Comparison of ENCODE assay signal across 38 cellular contexts in the genomic region with DNA sequence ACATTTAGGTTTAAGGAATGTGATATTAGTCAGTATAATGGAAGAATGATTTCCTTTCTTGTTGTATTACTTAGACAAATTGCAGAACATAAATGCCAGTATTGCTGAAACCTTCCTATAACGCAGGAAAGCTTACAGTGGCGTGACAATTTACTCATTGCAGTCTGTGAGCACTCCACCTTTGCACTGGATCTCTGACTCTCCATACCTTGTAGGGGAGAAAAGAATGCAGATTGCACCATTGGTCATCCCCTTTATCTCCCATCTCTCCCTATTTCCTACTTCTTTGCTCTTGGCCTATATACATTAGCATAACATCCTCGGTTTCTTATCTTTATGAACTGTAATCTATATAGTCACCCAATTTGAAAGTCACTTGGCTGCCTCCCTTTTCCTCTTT. TPM values are rescaled to one million over a fixed set of nuclear protein-coding genes. Genes with fewer than 3 reads are reported as not detected.
DNase-seq lines count a peak whose midpoint lies in the region; ATAC-seq and TF ChIP-seq lines count a peak whose summit lies in the region.
"Had no signal": no experiment of that assay in that cellular context is flagged by ENCODE, and none has a peak within 500 bp of the region (broad histone marks: within the 10 kb centered on the region; RNA-seq: fewer than 3 reads in every experiment).

No MANE protein-coding gene starts in this region.

- H3K4me3 ChIP-seq in Caco-2 (ENCODE audit: low read depth, low read length): no peak overlapping the region
- H3K4me3 ChIP-seq in PC-9: no peak overlapping the region
- H3K4me3 ChIP-seq in hepatocyte: no peak overlapping the region
- no peak overlapping the region for H3K4me3 ChIP-seq in trophoblast cell (ENCODE audit: low read depth, low read length)
- H3K4me3 ChIP-seq: A549; BLaER1; BLaER1 treated with 17β-estradiol and CSF1 and Interleukin-3, amounts not matched to agents 10 nM and 100 nM had no signal

- in situ Hi-C loops in GM13976 (cut with MboI; ENCODE audit: low sequenced_read_pairs, unreplicated experiment): no loop called here

- BruUV-seq in Caco-2 (replicated peaks; lab: Mats Ljungman, UMichigan) (no TSS peak), PC-9 (replicated peaks; lab: Mats Ljungman, UMichigan) (no TSS peak)

- H3K27me3 ChIP-seq in Caco-2 (replicated peaks; ENCODE audit: control insufficient read depth, insufficient read depth, low read length) (no peaks in the 10 kb centered on the region), PC-9 (ENCODE audit: insufficient read depth, low read depth) (no peaks in the 10 kb centered on the region), hepatocyte (no peaks in the 10 kb centered on the region), trophoblast cell (ENCODE audit: insufficient read depth, low read length) (no peaks in the 10 kb centered on the region)
- H3K27me3 ChIP-seq: BLaER1; BLaER1 treated with 17β-estradiol and CSF1 and Interleukin-3, amounts not matched to agents 10 nM and 100 nM had no signal

- H3F3A ChIP-seq in PC-9 (ENCODE audit: insufficient read depth, low read depth): no peaks in the 10 kb centered on the region

- CTCF ChIA-PET in Caco-2 (lab: Charles Lee) (no interaction called here), PC-9 (lab: Charles Lee) (no interaction called here)

- no peaks in the 10 kb centered on the region for H3K79me1 ChIP-seq in trophoblast cell (ENCODE audit: low read length)

- ATAC-seq in HG03457 (IDR thresholded peaks at IDR 0.05; ENCODE audit: unreplicated experiment): no peak
- ATAC-seq: A549; CD8-positive, alpha-beta T cell had no signal

- H3K4me2 ChIP-seq in PC-9 (peak overlapping the region; percentile 30; the same call in 1 of the 2 replicates), hepatocyte (no peak overlapping the region), trophoblast cell (ENCODE audit: low read length) (no peak overlapping the region)
- H3K4me2 ChIP-seq: A549; BLaER1; BLaER1 treated with 17β-estradiol and CSF1 and Interleukin-3, amounts not matched to agents 10 nM and 100 nM had no signal

- POLR2A ChIA-PET in Caco-2 (lab: Charles Lee) (no interaction called here), PC-9 (lab: Charles Lee; ENCODE audit: unreplicated experiment) (no interaction called here)

- H2AFZ ChIP-seq in PC-9 (peak overlapping the region; percentile 29; the same call in 1 of the 2 replicates), hepatocyte (no peak overlapping the region), trophoblast cell (ENCODE audit: insufficient read depth, low read length, poor library complexity) (no peak overlapping the region)

- no peak overlapping the region for H3K27ac Mint-ChIP-seq in Caco-2 (ENCODE audit: unreplicated experiment)
- H3K27ac Mint-ChIP-seq: B cell; CD14-positive monocyte; CD4-positive, alpha-beta memory T cell; CD4-positive, alpha-beta T cell; CD4-positive, CD25-positive, alpha-beta regulatory T cell; CD8-positive, alpha-beta memory T cell; CD8-positive, alpha-beta T cell had no signal

- H4K8ac ChIP-seq in trophoblast cell (ENCODE audit: low read depth, low read length): no peak overlapping the region

- no peaks in the 10 kb centered on the region for H3K9me2 ChIP-seq in PC-9 (ENCODE audit: insufficient read depth)
- H3K9me2 ChIP-seq in hepatocyte (replicated peaks; ENCODE audit: insufficient read depth): no peaks in the 10 kb centered on the region

- no peaks in the 10 kb centered on the region for H3K36me3 Mint-ChIP-seq in Caco-2 (ENCODE audit: insufficient read depth, unreplicated experiment)
- H3K36me3 Mint-ChIP-seq: CD14-positive monocyte; CD4-positive, alpha-beta memory T cell; CD4-positive, CD25-positive, alpha-beta regulatory T cell; CD8-positive, alpha-beta memory T cell; CD8-positive, alpha-beta T cell had no signal

- H3K14ac ChIP-seq in trophoblast cell (ENCODE audit: low read length): no peak overlapping the region

- no peak overlapping the region for H3K4me3 Mint-ChIP-seq in Caco-2 (ENCODE audit: unreplicated experiment)
- H3K4me3 Mint-ChIP-seq: B cell; CD14-positive monocyte; CD4-positive, alpha-beta memory T cell; CD4-positive, alpha-beta T cell; CD4-positive, CD25-positive, alpha-beta regulatory T cell; CD8-positive, alpha-beta memory T cell; CD8-positive, alpha-beta T cell had no signal

- H3K9ac ChIP-seq in trophoblast cell (ENCODE audit: low read length): no peak overlapping the region
- H3K9ac ChIP-seq: BLaER1; BLaER1 treated with 17β-estradiol and CSF1 and Interleukin-3, amounts not matched to agents 10 nM and 100 nM had no signal

- no peak overlapping the region for H4K12ac ChIP-seq in trophoblast cell (ENCODE audit: low read depth, low read length)

- H4K91ac ChIP-seq in trophoblast cell (ENCODE audit: low read depth, low read length): no peak overlapping the region

- H3K36me3 ChIP-seq in Caco-2 (ENCODE audit: control insufficient read depth, insufficient read depth, low read length) (no peaks in the 10 kb centered on the region), PC-9 (ENCODE audit: low read depth) (no peaks in the 10 kb centered on the region), hepatocyte (replicated peaks; ENCODE audit: insufficient read depth, low read depth) (no peaks in the 10 kb centered on the region), trophoblast cell (ENCODE audit: control insufficient read depth in 1 of 2, insufficient read depth in 2 of 2, low read length in 2 of 2) (no peaks in the 10 kb centered on the region)
- H3K36me3 ChIP-seq: BE2C; BLaER1; BLaER1 treated with 17β-estradiol and CSF1 and Interleukin-3, amounts not matched to agents 10 nM and 100 nM had no signal

- no peak overlapping the region for H2AK5ac ChIP-seq in trophoblast cell (ENCODE audit: low read length)

- H3K4me1 Mint-ChIP-seq in Caco-2 (ENCODE audit: low read depth, unreplicated experiment): peaks cover 19% of the 10 kb centered on the region
- H3K4me1 Mint-ChIP-seq: B cell; CD14-positive monocyte; CD4-positive, alpha-beta memory T cell; CD4-positive, CD25-positive, alpha-beta regulatory T cell; CD8-positive, alpha-beta memory T cell had no signal

- intact Hi-C loops in Caco-2 (cut with micrococcal nuclease; ENCODE audit: unreplicated experiment): loop anchor here (2.0 to 5.0 kb wide), 2 partner anchors 18 to 45 kb away; no protein-coding TSS in a partner anchor
- intact Hi-C loops in PC-9 (cut with micrococcal nuclease; ENCODE audit: unreplicated experiment): no loop called here

- H2BK5ac ChIP-seq in trophoblast cell (ENCODE audit: low read depth, low read length, poor library complexity): no peak overlapping the region

- no peak for TF ChIP-seq CTCF in Caco-2 (IDR thresholded peaks at IDR 0.05; ENCODE audit: insufficient read depth in 1 of 2, low read depth in 1 of 2, low read length in 1 of 2, severe bottlenecking in 1 of 2, unreplicated experiment in 1 of 2)
- TF ChIP-seq CTCF in PC-9 (conservative IDR thresholded peaks at IDR 0.05): no peak
- TF ChIP-seq CTCF in hepatocyte (IDR thresholded peaks at IDR 0.05; ENCODE audit: poor library complexity): no peak
- TF ChIP-seq CTCF in GM13976 (IDR thresholded peaks at IDR 0.05; ENCODE audit: borderline replicate concordance, control extremely low read depth, extremely low read depth, insufficient read depth, missing control alignments): no peak

- peak; percentile 18 to 51 for DNase-seq in Caco-2
- DNase-seq in PC-9: peak in 1 of 2 experiments; percentile 55
- DNase-seq in hepatocyte (ENCODE audit: low spot score): peak; percentile 32
- DNase-seq in trophoblast cell: peak; percentile 80 to 91
- no peak for DNase-seq in SW 1271 (lab: John Stamatoyannopoulos, UW)
- no peak for DNase-seq in inferior parietal cortex (ENCODE audit: extremely low spot score)
- no peak for DNase-seq in GM13976 (ENCODE audit: low spot score)
- DNase-seq: 8988T; ACHN; AML-193; BE2C; C1 segment of cervical spinal cord; Calu3; CD4-positive, alpha-beta memory T cell; CD4-positive, alpha-beta T cell; CD4-positive, CD25-positive, alpha-beta regulatory T cell; CD8-positive, alpha-beta memory T cell; CD8-positive, alpha-beta T cell; COR-L47; DMS 273 treated with DMSO at 0.1 percent for 48 hours; DMS153; DMS53; DMS79; DMS79 treated with DMSO at 0.1 percent for 48 hours; DND-41; EL had no signal

- H3K4me1 ChIP-seq in Caco-2: peaks cover 13% of the 10 kb centered on the region; the same call in 1 of the 2 replicates
- peaks cover 17% of the 10 kb centered on the region for H3K4me1 ChIP-seq in PC-9 (replicated peaks; ENCODE audit: insufficient read depth)
- H3K4me1 ChIP-seq in hepatocyte (ENCODE audit: insufficient read depth): no peaks in the 10 kb centered on the region
- H3K4me1 ChIP-seq in trophoblast cell (ENCODE audit: control insufficient read depth in 1 of 2, insufficient read depth in 2 of 2, low read length in 2 of 2): peaks cover 0 to 1% of the 10 kb centered on the region in 2 experiments
- H3K4me1 ChIP-seq: A549; BE2C; BLaER1; BLaER1 treated with 17β-estradiol and CSF1 and Interleukin-3, amounts not matched to agents 10 nM and 100 nM had no signal

- no peak overlapping the region for H2BK12ac ChIP-seq in trophoblast cell (ENCODE audit: low read length)

- no peak overlapping the region for H3K4ac ChIP-seq in trophoblast cell (ENCODE audit: low read depth, low read length)

- H3K79me2 ChIP-seq in PC-9 (ENCODE audit: low read depth) (no peaks in the 10 kb centered on the region), hepatocyte (no peaks in the 10 kb centered on the region), trophoblast cell (ENCODE audit: control insufficient read depth, insufficient read depth, low read length, poor library complexity) (no peaks in the 10 kb centered on the region)

- H3K9me3 Mint-ChIP-seq in Caco-2 (ENCODE audit: unreplicated experiment): no peaks in the 10 kb centered on the region
- H3K9me3 Mint-ChIP-seq: CD4-positive, alpha-beta memory T cell; CD4-positive, alpha-beta T cell; CD8-positive, alpha-beta T cell had no signal

- H2BK120ac ChIP-seq in trophoblast cell (ENCODE audit: insufficient read depth, low read length, poor library complexity): no peak overlapping the region

- 49% methylated on average over 3 of the region's 3 CpGs for WGBS in hepatocyte (ENCODE audit: low lambda C conversion rate, missing lambda C conversion rate)
- no CpG with 5 or more reads among the region's 3 CpGs for WGBS in trophoblast cell (ENCODE audit: extremely low coverage, insufficient coverage, insufficient read length)

- peak overlapping the region; percentile 32; the same call in 1 of the 2 replicates for H3K27ac ChIP-seq in PC-9
- H3K27ac ChIP-seq in hepatocyte: peak overlapping the region; percentile 56
- H3K27ac ChIP-seq in trophoblast cell (ENCODE audit: low read depth, low read length): no peak overlapping the region
- H3K27ac ChIP-seq: 22Rv1; A549; BLaER1; BLaER1 treated with 17β-estradiol and CSF1 and Interleukin-3, amounts not matched to agents 10 nM and 100 nM; C4-2B had no signal

- H3K9me3 ChIP-seq in Caco-2: no peaks in the 10 kb centered on the region
- no peaks in the 10 kb centered on the region; the same call in 1 of the 2 replicates for H3K9me3 ChIP-seq in PC-9 (ENCODE audit: insufficient read depth, low read depth)
- H3K9me3 ChIP-seq in hepatocyte (ENCODE audit: low read depth): no peaks in the 10 kb centered on the region
- H3K9me3 ChIP-seq in trophoblast cell (ENCODE audit: insufficient read depth, low read depth, low read length): no peaks in the 10 kb centered on the region
- H3K9me3 ChIP-seq: A549; BE2C; BLaER1; BLaER1 treated with 17β-estradiol and CSF1 and Interleukin-3, amounts not matched to agents 10 nM and 100 nM had no signal

- no peak overlapping the region for H3K23ac ChIP-seq in trophoblast cell (ENCODE audit: low read length)

- H3K27me3 Mint-ChIP-seq in Caco-2 (ENCODE audit: insufficient read depth, unreplicated experiment): no peaks in the 10 kb centered on the region
- H3K27me3 Mint-ChIP-seq: B cell; CD8-positive, alpha-beta memory T cell had no signal

- H4K20me1 ChIP-seq in PC-9 (ENCODE audit: insufficient read depth) (no peaks in the 10 kb centered on the region), hepatocyte (ENCODE audit: insufficient read depth, poor library complexity, severe bottlenecking) (no peaks in the 10 kb centered on the region)
- H4K20me1 ChIP-seq: BLaER1; BLaER1 treated with 17β-estradiol and CSF1 and Interleukin-3, amounts not matched to agents 10 nM and 100 nM had no signal

- H3K18ac ChIP-seq in trophoblast cell (ENCODE audit: low read length): no peak overlapping the region

RNA-seq across cellular contexts. Expression of gene HYAL4, which starts 28.1 kb away (rescaled TPM):
- total RNA-seq in Caco-2 (2022) (0.14 and 0.68 TPM in 2 replicates), PC-9 (2021) (not detected in 2 replicates), hepatocyte (0.07 TPM in 1 of 2 replicates, not detected in the other)
- polyA plus RNA-seq in hepatocyte: not detected in 2 replicates
- polyA plus RNA-seq in trophoblast cell (2013): 0.21 and 0.24 TPM in 2 replicates
- total RNA-seq: A172; A673; B cell; Calu3; CD4-positive, alpha-beta memory T cell; CD4-positive, CD25-positive, alpha-beta regulatory T cell; CD8-positive, alpha-beta memory T cell; CD8-positive, alpha-beta T cell had no signal
- polyA plus RNA-seq: AG04450; BJ; CD14-positive monocyte; CD4-positive, alpha-beta memory T cell; CD4-positive, CD25-positive, alpha-beta regulatory T cell; CD8-positive, alpha-beta memory T cell had no signal

Comparison
In these comparisons a context has a peak if more than half of its experiments do, and no peak if none do; other contexts are left out.
1. DNase-seq: peak in Caco-2 (2 of 2), hepatocyte (single experiment) and trophoblast cell (2 of 2); none in SW 1271 (0 of 2), inferior parietal cortex (single experiment) and GM13976 (single experiment).